Comparison of ENCODE assay signal across 9 cellular contexts in genomic region chr22:41762980-41763779, GRCh38. TPM values are rescaled to one million over a fixed set of nuclear protein-coding genes. Genes with fewer than 3 reads are reported as not detected.
DNase-seq lines count a peak whose midpoint lies in the region; ATAC-seq and TF ChIP-seq lines count a peak whose summit lies in the region.
"Had no signal": no experiment of that assay in that cellular context is flagged by ENCODE, and none has a peak within 500 bp of the region (broad histone marks: within the 10 kb centered on the region; RNA-seq: fewer than 3 reads in every experiment).

No MANE protein-coding gene starts in this region.

- H3K27ac Mint-ChIP-seq in CD14-positive monocyte, result no peak overlapping the region
- H3K27ac Mint-ChIP-seq in T-cell, result no peak overlapping the region

- TF ChIP-seq CTCF in CD14-positive monocyte (IDR thresholded peaks at IDR 0.05) (peak; percentile 31), HFF-Myc (IDR thresholded peaks at IDR 0.05; ENCODE audit: low read depth, low read length, missing control alignments) (peak; percentile 63)

- peaks cover 0 to 1% (median 0%) of the 10 kb centered on the region in 3 donors for H3K27me3 Mint-ChIP-seq in CD14-positive monocyte (ENCODE audit: low read depth in 3 of 3)
- peaks cover 0 to 2% of the 10 kb centered on the region in 2 donors for H3K27me3 Mint-ChIP-seq in T-cell

- ATAC-seq in T-cell (replicated peaks in 1 of 4) (no peak), esophagus mucosa (peak; percentile 96), HG02763 (IDR thresholded peaks at IDR 0.05; ENCODE audit: unreplicated experiment) (no peak)

- DNase-seq in CD14-positive monocyte (ENCODE audit: low spot score) (no peak), HFF-Myc (ENCODE audit: extremely low read depth, low read depth) (no peak), T-cell (peak in 22 of 34 experiments; percentile 6 to 49 (median 25)), RKO (ENCODE audit: low spot score) (no peak), GF-D8 (lab: John Stamatoyannopoulos, UW) (no peak)
- peak; percentile 29 for DNase-seq in stimulated activated CD4-positive, alpha-beta T cell treated with anti-CD3 and anti-CD28 coated beads, Interleukin-4, amount 100 ng/mL, for 1 hour

- POLR2A ChIA-PET in T-cell (lab: Charles Lee), result no interaction called here

- H3K4me3 Mint-ChIP-seq in CD14-positive monocyte (no peak overlapping the region), T-cell (no peak overlapping the region)

- no peak overlapping the region for H3K4me3 ChIP-seq in HFF-Myc (replicated peaks; ENCODE audit: low read depth, low read length)
- H3K4me3 ChIP-seq: adrenal gland had no signal

- intact Hi-C loops in CD14-positive monocyte (cut with micrococcal nuclease), result no loop called here

- H3K36me3 Mint-ChIP-seq in CD14-positive monocyte (no peaks in the 10 kb centered on the region), T-cell (no peaks in the 10 kb centered on the region)

- H3K4me1 Mint-ChIP-seq in CD14-positive monocyte (peaks cover 11% of the 10 kb centered on the region), T-cell (peaks cover 0 to 4% (median 0%) of the 10 kb centered on the region in 3 donors)

- no peaks in the 10 kb centered on the region for H3K9me3 Mint-ChIP-seq in CD14-positive monocyte
- no peaks in the 10 kb centered on the region for H3K9me3 Mint-ChIP-seq in T-cell

- CTCF ChIA-PET in T-cell (lab: Charles Lee), result no interaction called here

RNA-seq across cellular contexts. Expression of gene CCDC134, which starts 37.3 kb away (rescaled TPM):
- polyA plus RNA-seq in CD14-positive monocyte, result 1 to 10 TPM; 2.1 to 2.4 TPM
- total RNA-seq in T-cell (10 to 100 TPM; 14.4 to 21.7 (median 16.7) TPM), esophagus mucosa (6.9 TPM)

Comparison
In these comparisons a context has a peak if more than half of its experiments do, and no peak if none do; other contexts are left out.
1. DNase-seq: peak in T-cell (22 of 34) and stimulated activated CD4-positive, alpha-beta T cell treated with anti-CD3 and anti-CD28 coated beads, Interleukin-4, amount 100 ng/mL, for 1 hour (single experiment); none in CD14-positive monocyte (single experiment), HFF-Myc (single experiment), RKO (single experiment) and GF-D8 (single experiment).